ENCODE assay signal across 1 cellular context in genomic region chr3:169137076-169137475, GRCh38.
TF ChIP-seq lines count a peak whose summit lies in the region.

No MANE protein-coding gene starts in this region.

TF ChIP-seq in K562, 482 proteins besides CTCF, POLR2A, EP300 and RAD21 (continued from another document):
- TF ChIP-seq C11orf30 (IDR thresholded peaks at IDR 0.05; ENCODE audit: low read depth) = peak; percentile 35; the same call in 1 of the 2 replicates
- no peak for TF ChIP-seq ZNF583 (CRISPR knock-in tag; IDR thresholded peaks at IDR 0.05)
- TF ChIP-seq ZNF324 (CRISPR knock-in tag; IDR thresholded peaks at IDR 0.05) = no peak
- TF ChIP-seq ZNF316 (IDR thresholded peaks at IDR 0.05) = peak; percentile 19; the same call in 1 of the 2 replicates
- no peak for TF ChIP-seq NKRF (IDR thresholded peaks at IDR 0.05; ENCODE audit: borderline replicate concordance)
- no peak for TF ChIP-seq MAX (CRISPR knock-in tag; IDR thresholded peaks at IDR 0.05)
- no peak for TF ChIP-seq CBX5 (IDR thresholded peaks at IDR 0.05; ENCODE audit: borderline replicate concordance, low read depth)
